Comparison of ENCODE assay signal across 28 cellular contexts in the genomic region with DNA sequence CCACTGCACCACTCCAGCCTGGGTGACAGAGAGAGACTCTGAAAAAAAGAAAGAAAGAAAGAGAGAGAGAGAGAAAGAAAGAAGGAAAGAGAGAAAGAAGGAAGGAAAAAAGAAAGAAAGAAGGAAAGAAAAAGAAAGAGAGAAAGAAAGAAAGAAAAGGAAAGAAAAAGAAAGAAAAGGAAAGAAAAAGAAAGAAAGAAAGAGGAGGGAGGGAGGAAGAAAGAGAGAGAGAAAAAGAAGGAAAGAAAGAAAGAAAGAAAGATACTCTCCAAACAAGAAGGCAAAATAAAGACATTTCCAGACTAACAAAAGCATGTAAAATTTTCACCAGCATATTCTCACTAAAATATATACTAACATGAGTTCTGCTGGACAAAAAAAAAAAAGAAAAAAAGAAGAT.
"Had no signal": no experiment of that assay in that cellular context is flagged by ENCODE, and none has a peak within 500 bp of the region (broad histone marks: within the 10 kb centered on the region; RNA-seq: fewer than 3 reads in every experiment).

No MANE protein-coding gene starts in this region.

- H2AFZ ChIP-seq: neural progenitor cell, parathyroid adenoma had no signal

- H3K9ac ChIP-seq: neural progenitor cell, parathyroid adenoma had no signal

- DNase-seq: naive thymus-derived CD4-positive, alpha-beta T cell; occipital lobe; ovary; posterior cingulate gyrus; psoas muscle; right cardiac atrium; right lobe of liver; sigmoid colon; small intestine; stimulated activated CD4-positive, alpha-beta T cell treated with anti-CD3 and anti-CD28 coated beads, Interleukin-15, amount 100 ng/mL, for 24 hours; stimulated activated CD4-positive, alpha-beta T cell treated with anti-CD3 and anti-CD28 coated beads, Interleukin-2, amount 100 ng/mL, for 24 hours; stimulated activated CD4-positive, alpha-beta T cell treated with anti-CD3 and anti-CD28 coated beads, Interleukin-2, amount 100 ng/mL, for 48 hours; stimulated activated CD4-positive, alpha-beta T cell treated with anti-CD3 and anti-CD28 coated beads, Interleukin-4, amount 100 ng/mL, for 24 hours; stimulated activated naive B cell treated with anti-CD40 and anti-IgM and Interleukin-4, amounts not matched to agents 10 μg/mL and 1 μg/mL and 100 μg/mL, for 72 hours; stimulated activated naive CD4-positive, alpha-beta T cell treated with Interleukin-2 at 50 U/mL for 16 hours; stomach; thyroid gland; trophoblast cell; upper lobe of left lung had no signal

- H3K79me2 ChIP-seq: parathyroid adenoma had no signal

- H3K4me2 ChIP-seq: neural progenitor cell had no signal

- H3K36me3 Mint-ChIP-seq: stimulated activated effector memory CD8-positive, alpha-beta T cell treated with anti-CD3 and anti-CD28 coated beads, Interleukin-12 subunit alpha, Interleukin-12 subunit beta, amount 100 ng/mL, for 72 hours had no signal

- H3K27ac Mint-ChIP-seq: naive thymus-derived CD4-positive, alpha-beta T cell; natural killer cell treated with Interleukin-12 subunit alpha and Interleukin-12 subunit beta and Interleukin-15 and Interleukin-18, amount 100 ng/mL, for 72 hours; neural progenitor cell; progenitor cell of endocrine pancreas; stimulated activated effector memory CD8-positive, alpha-beta T cell treated with anti-CD3 and anti-CD28 coated beads, Interleukin-12 subunit alpha, Interleukin-12 subunit beta, amount 100 ng/mL, for 72 hours; stimulated activated naive B cell treated with anti-CD40 and anti-IgM and Interleukin-4, amounts not matched to agents 10 μg/mL and 1 μg/mL and 100 μg/mL, for 72 hours; stimulated activated naive CD8-positive, alpha-beta T cell treated with anti-CD3 and anti-CD28 coated beads, Interleukin-15, Interleukin-2, amounts not matched to agents 100 ng/mL and 50 ng/mL, for 24 hours had no signal

- H3K4me3 ChIP-seq: neural progenitor cell, ovary, psoas muscle, right lobe of liver, sigmoid colon, stomach, thoracic aorta, thyroid gland, tibial nerve, upper lobe of left lung had no signal

- H3K27me3 Mint-ChIP-seq: naive thymus-derived CD4-positive, alpha-beta T cell; natural killer cell treated with Interleukin-12 subunit alpha and Interleukin-12 subunit beta and Interleukin-15 and Interleukin-18, amount 100 ng/mL, for 72 hours; progenitor cell of endocrine pancreas; stimulated activated naive B cell treated with anti-CD40 and anti-IgM and Interleukin-4, amounts not matched to agents 10 μg/mL and 1 μg/mL and 100 μg/mL, for 72 hours; stimulated activated naive CD8-positive, alpha-beta T cell treated with anti-CD3 and anti-CD28 coated beads, Interleukin-15, Interleukin-2, amounts not matched to agents 100 ng/mL and 50 ng/mL, for 24 hours had no signal

- H3K4me3 Mint-ChIP-seq: naive thymus-derived CD4-positive, alpha-beta T cell; natural killer cell treated with Interleukin-12 subunit alpha and Interleukin-12 subunit beta and Interleukin-15 and Interleukin-18, amount 100 ng/mL, for 72 hours; neural progenitor cell; stimulated activated effector memory CD8-positive, alpha-beta T cell treated with anti-CD3 and anti-CD28 coated beads, Interleukin-12 subunit alpha, Interleukin-12 subunit beta, amount 100 ng/mL, for 72 hours; stimulated activated naive B cell treated with anti-CD40 and anti-IgM and Interleukin-4, amounts not matched to agents 10 μg/mL and 1 μg/mL and 100 μg/mL, for 72 hours; stimulated activated naive CD8-positive, alpha-beta T cell treated with anti-CD3 and anti-CD28 coated beads, Interleukin-15, Interleukin-2, amounts not matched to agents 100 ng/mL and 50 ng/mL, for 24 hours had no signal

- ATAC-seq: naive thymus-derived CD4-positive, alpha-beta T cell; natural killer cell treated with Interleukin-12 subunit alpha and Interleukin-12 subunit beta and Interleukin-15 and Interleukin-18, amount 100 ng/mL, for 72 hours; psoas muscle; right cardiac atrium; right lobe of liver; stimulated activated effector memory CD8-positive, alpha-beta T cell treated with anti-CD3 and anti-CD28 coated beads, Interleukin-12 subunit alpha, Interleukin-12 subunit beta, amount 100 ng/mL, for 72 hours; stimulated activated naive B cell treated with anti-CD40 and anti-IgM and Interleukin-4, amounts not matched to agents 10 μg/mL and 1 μg/mL and 100 μg/mL, for 72 hours had no signal

- H3K27ac ChIP-seq: neural progenitor cell, ovary, parathyroid adenoma, psoas muscle, right lobe of liver, sigmoid colon, stomach, thoracic aorta, thyroid gland, tibial nerve, upper lobe of left lung had no signal

- H3K36me3 ChIP-seq: neural progenitor cell, ovary, right lobe of liver, sigmoid colon, stomach, thoracic aorta, thyroid gland, tibial nerve, upper lobe of left lung had no signal

- FAIRE-seq: urothelium cell line had no signal

- H3K4me1 ChIP-seq: neural progenitor cell, parathyroid adenoma, thyroid gland, upper lobe of left lung had no signal

- H3K9me3 ChIP-seq: ovary, psoas muscle, right lobe of liver, sigmoid colon, stomach, thoracic aorta, thyroid gland, tibial nerve, upper lobe of left lung had no signal

- H3K27me3 ChIP-seq: neural progenitor cell, ovary, right lobe of liver, sigmoid colon, stomach, thyroid gland, tibial nerve, upper lobe of left lung had no signal

- H3K4me1 Mint-ChIP-seq: naive thymus-derived CD4-positive, alpha-beta T cell; neural progenitor cell; stimulated activated effector memory CD8-positive, alpha-beta T cell treated with anti-CD3 and anti-CD28 coated beads, Interleukin-12 subunit alpha, Interleukin-12 subunit beta, amount 100 ng/mL, for 72 hours; stimulated activated naive B cell treated with anti-CD40 and anti-IgM and Interleukin-4, amounts not matched to agents 10 μg/mL and 1 μg/mL and 100 μg/mL, for 72 hours had no signal
